ENCODE assay signal across 10 cellular contexts in genomic region chr2:227655454-227655853, GRCh38. TPM values are rescaled to one million over a fixed set of nuclear protein-coding genes. Genes with fewer than 3 reads are reported as not detected.
DNase-seq lines count a peak whose midpoint lies in the region; ATAC-seq, FAIRE-seq and TF ChIP-seq lines count a peak whose summit lies in the region.
"Had no signal": no experiment of that assay in that cellular context is flagged by ENCODE, and none has a peak within 500 bp of the region (broad histone marks: within the 10 kb centered on the region; RNA-seq: fewer than 3 reads in every experiment).

No MANE protein-coding gene starts in this region.

- H3K4me1 Mint-ChIP-seq in activated T-helper 2 cell treated with anti-CD3 and anti-CD28 coated beads, Interferon-gamma antibody, Interleukin-2, Interleukin-4, amounts not matched to agents 10 μg/mL and 5 μg/mL and 100 μg/mL, durations not matched to agents 14 hours and 24 hours and 36 hours (ENCODE audit: low read depth) = peaks cover 2% of the 10 kb centered on the region
- H3K4me1 Mint-ChIP-seq in natural killer cell = no peaks in the 10 kb centered on the region

- H3K9me3 ChIP-seq in colonic mucosa = no peaks in the 10 kb centered on the region

- no peak for TF ChIP-seq POLR2A in GM12892 (IDR thresholded peaks at IDR 0.05; ENCODE audit: low read depth, low read length)

- TF ChIP-seq CTCF in natural killer cell (IDR thresholded peaks at IDR 0.05) = no peak
- no peak for TF ChIP-seq CTCF in colonic mucosa (IDR thresholded peaks at IDR 0.05)

- DNase-seq in Daoy (ENCODE audit: low read depth) = peak; percentile 72
- peak; percentile 26 for DNase-seq in HuH-7.5 (ENCODE audit: low spot score)
- DNase-seq in brain pericyte (ENCODE audit: low read depth, low spot score) = peak; percentile 38
- DNase-seq in myocyte (ENCODE audit: low read depth) = peak; percentile 45
- no peak for DNase-seq in activated T-helper 2 cell treated with anti-CD3 and anti-CD28 coated beads, Interferon-gamma antibody, Interleukin-2, Interleukin-4, amounts not matched to agents 10 μg/mL and 5 μg/mL and 100 μg/mL, durations not matched to agents 14 hours and 24 hours and 36 hours (ENCODE audit: low spot score)
- no peak for DNase-seq in GM12892 (ENCODE audit: insufficient read length)
- DNase-seq in natural killer cell = no peak
- no peak for DNase-seq in colonic mucosa
- DNase-seq: hypothalamus; stimulated activated CD4-positive, alpha-beta T cell treated with anti-CD3 and anti-CD28 coated beads, Interleukin-12 subunit alpha, Interleukin-12 subunit beta, amount 100 ng/mL, for 4 hours had no signal

- ATAC-seq in natural killer cell = no peak

- H3K4me3 ChIP-seq in colonic mucosa = no peak overlapping the region

- H3K4me1 ChIP-seq in colonic mucosa = no peaks in the 10 kb centered on the region

- H3K4me3 Mint-ChIP-seq in activated T-helper 2 cell treated with anti-CD3 and anti-CD28 coated beads, Interferon-gamma antibody, Interleukin-2, Interleukin-4, amounts not matched to agents 10 μg/mL and 5 μg/mL and 100 μg/mL, durations not matched to agents 14 hours and 24 hours and 36 hours (ENCODE audit: low read depth) = no peak overlapping the region
- no peak overlapping the region for H3K4me3 Mint-ChIP-seq in natural killer cell

- H3K9me3 Mint-ChIP-seq in activated T-helper 2 cell treated with anti-CD3 and anti-CD28 coated beads, Interferon-gamma antibody, Interleukin-2, Interleukin-4, amounts not matched to agents 10 μg/mL and 5 μg/mL and 100 μg/mL, durations not matched to agents 14 hours and 24 hours and 36 hours = no peaks in the 10 kb centered on the region
- H3K9me3 Mint-ChIP-seq in natural killer cell = no peaks in the 10 kb centered on the region

- H3K27me3 ChIP-seq in colonic mucosa = no peaks in the 10 kb centered on the region

- intact Hi-C loops in activated T-helper 2 cell treated with anti-CD3 and anti-CD28 coated beads, Interferon-gamma antibody, Interleukin-2, Interleukin-4, amounts not matched to agents 10 μg/mL and 5 μg/mL and 100 μg/mL, durations not matched to agents 14 hours and 24 hours and 36 hours (cut with micrococcal nuclease) = no loop called here
- intact Hi-C loops in natural killer cell (cut with micrococcal nuclease) (no loop called here), colonic mucosa (cut with DNase I) (loop anchor here (5.0 to 10.0 kb wide), 3 partner anchors 207 to 251 kb away; no protein-coding TSS in a partner anchor)

- H3K36me3 Mint-ChIP-seq in activated T-helper 2 cell treated with anti-CD3 and anti-CD28 coated beads, Interferon-gamma antibody, Interleukin-2, Interleukin-4, amounts not matched to agents 10 μg/mL and 5 μg/mL and 100 μg/mL, durations not matched to agents 14 hours and 24 hours and 36 hours (ENCODE audit: low read depth) = no peaks in the 10 kb centered on the region
- H3K36me3 Mint-ChIP-seq in natural killer cell = no peaks in the 10 kb centered on the region

- no peak for FAIRE-seq in GM12892 (lab: Jason Lieb, UNC)

- peaks cover 3% of the 10 kb centered on the region for H3K27me3 Mint-ChIP-seq in activated T-helper 2 cell treated with anti-CD3 and anti-CD28 coated beads, Interferon-gamma antibody, Interleukin-2, Interleukin-4, amounts not matched to agents 10 μg/mL and 5 μg/mL and 100 μg/mL, durations not matched to agents 14 hours and 24 hours and 36 hours (ENCODE audit: low read depth)
- H3K27me3 Mint-ChIP-seq in natural killer cell (ENCODE audit: low read depth in 2 of 2) = peaks cover 0 to 4% of the 10 kb centered on the region in 2 donors

- H3K36me3 ChIP-seq in colonic mucosa = no peaks in the 10 kb centered on the region

- no peak overlapping the region for H3K9ac ChIP-seq in colonic mucosa (ENCODE audit: low read depth in 2 of 2, low read length in 2 of 2)

- no peak overlapping the region for H3K27ac ChIP-seq in colonic mucosa

- H3K27ac Mint-ChIP-seq in activated T-helper 2 cell treated with anti-CD3 and anti-CD28 coated beads, Interferon-gamma antibody, Interleukin-2, Interleukin-4, amounts not matched to agents 10 μg/mL and 5 μg/mL and 100 μg/mL, durations not matched to agents 14 hours and 24 hours and 36 hours = no peak overlapping the region
- H3K27ac Mint-ChIP-seq in natural killer cell = no peak overlapping the region

RNA-seq across cellular contexts. Expression of gene SCYGR5, which starts 11.2 kb away (rescaled TPM):
- not detected in 2 replicates for total RNA-seq in Daoy (2014; rRNA removed; shearing (Covaris generic))
- total RNA-seq in myocyte (not detected in 2 replicates), natural killer cell (not detected), colonic mucosa (not detected)
- not detected for polyA plus RNA-seq in myocyte (2012)
- total RNA-seq in activated T-helper 2 cell treated with anti-CD3 and anti-CD28 coated beads, Interferon-gamma antibody, Interleukin-2, Interleukin-4, amounts not matched to agents 10 μg/mL and 5 μg/mL and 100 μg/mL, durations not matched to agents 14 hours and 24 hours and 36 hours = not detected in 2 replicates
- polyA plus RNA-seq in GM12892 (2012; ENCODE audit: missing spikeins) = not detected

RNA-seq across cellular contexts. Expression of gene SCYGR4, which starts 38.2 kb away (rescaled TPM):
- not detected in 2 replicates for total RNA-seq in Daoy (2014; rRNA removed; shearing (Covaris generic))
- not detected in 2 replicates for total RNA-seq in myocyte
- polyA plus RNA-seq in myocyte (2012) = not detected
- total RNA-seq in activated T-helper 2 cell treated with anti-CD3 and anti-CD28 coated beads, Interferon-gamma antibody, Interleukin-2, Interleukin-4, amounts not matched to agents 10 μg/mL and 5 μg/mL and 100 μg/mL, durations not matched to agents 14 hours and 24 hours and 36 hours = not detected in 2 replicates
- not detected for polyA plus RNA-seq in GM12892 (2012; ENCODE audit: missing spikeins)
- not detected for total RNA-seq in natural killer cell
- not detected for total RNA-seq in colonic mucosa

RNA-seq across cellular contexts. Expression of gene SCYGR3, which starts 40.8 kb away (rescaled TPM):
- total RNA-seq in Daoy (2014; rRNA removed; shearing (Covaris generic)) = not detected in 2 replicates
- not detected in 2 replicates for total RNA-seq in myocyte
- polyA plus RNA-seq in myocyte (2012) = not detected
- not detected in 2 replicates for total RNA-seq in activated T-helper 2 cell treated with anti-CD3 and anti-CD28 coated beads, Interferon-gamma antibody, Interleukin-2, Interleukin-4, amounts not matched to agents 10 μg/mL and 5 μg/mL and 100 μg/mL, durations not matched to agents 14 hours and 24 hours and 36 hours
- polyA plus RNA-seq in GM12892 (2012; ENCODE audit: missing spikeins) = not detected
- total RNA-seq in natural killer cell = not detected
- not detected for total RNA-seq in colonic mucosa

RNA-seq across cellular contexts. Expression of gene SCYGR2, which starts 56.8 kb away (rescaled TPM):
- total RNA-seq in Daoy (2014; rRNA removed; shearing (Covaris generic)) = not detected in 2 replicates
- not detected in 2 replicates for total RNA-seq in myocyte
- not detected for polyA plus RNA-seq in myocyte (2012)
- not detected in 2 replicates for total RNA-seq in activated T-helper 2 cell treated with anti-CD3 and anti-CD28 coated beads, Interferon-gamma antibody, Interleukin-2, Interleukin-4, amounts not matched to agents 10 μg/mL and 5 μg/mL and 100 μg/mL, durations not matched to agents 14 hours and 24 hours and 36 hours
- polyA plus RNA-seq in GM12892 (2012; ENCODE audit: missing spikeins) = not detected
- not detected for total RNA-seq in natural killer cell
- total RNA-seq in colonic mucosa = not detected

Comparison
In these comparisons a context has a peak if more than half of its experiments do, and no peak if none do; other contexts are left out.
1. DNase-seq: peak in Daoy (single experiment), HuH-7.5 (single experiment), brain pericyte (single experiment) and myocyte (single experiment); none in activated T-helper 2 cell treated with anti-CD3 and anti-CD28 coated beads, Interferon-gamma antibody, Interleukin-2, Interleukin-4, amounts not matched to agents 10 μg/mL and 5 μg/mL and 100 μg/mL, durations not matched to agents 14 hours and 24 hours and 36 hours (single experiment), GM12892 (single experiment), natural killer cell (single experiment) and colonic mucosa (single experiment).